2 cellular contexts compared by ENCODE assay signal in the genomic region with DNA sequence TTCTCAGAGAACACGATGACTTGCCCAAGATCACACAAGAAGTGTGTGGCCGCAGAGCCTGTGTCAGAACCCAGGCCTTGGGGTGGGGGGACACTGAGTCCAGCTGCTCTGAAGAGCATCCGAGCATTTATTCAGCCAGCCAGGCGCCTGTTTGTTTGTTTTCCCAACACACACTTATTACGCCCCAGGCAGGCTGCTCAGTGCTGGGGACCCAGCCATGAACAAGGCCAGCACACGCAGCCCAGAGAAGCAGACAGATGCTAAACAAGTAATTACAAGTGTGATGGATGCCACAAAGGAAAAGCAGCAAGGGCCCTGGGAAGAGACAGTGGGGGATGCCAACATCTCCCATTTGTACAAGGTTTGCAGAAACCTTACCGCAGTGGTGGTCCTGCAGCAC.
TF ChIP-seq lines count a peak whose summit lies in the region.

No MANE protein-coding gene starts in this region.

TF ChIP-seq in SK-N-SH, 30 proteins besides CTCF, POLR2A, EP300 and RAD21 (continued from another document):
- TF ChIP-seq, protein P1, sequence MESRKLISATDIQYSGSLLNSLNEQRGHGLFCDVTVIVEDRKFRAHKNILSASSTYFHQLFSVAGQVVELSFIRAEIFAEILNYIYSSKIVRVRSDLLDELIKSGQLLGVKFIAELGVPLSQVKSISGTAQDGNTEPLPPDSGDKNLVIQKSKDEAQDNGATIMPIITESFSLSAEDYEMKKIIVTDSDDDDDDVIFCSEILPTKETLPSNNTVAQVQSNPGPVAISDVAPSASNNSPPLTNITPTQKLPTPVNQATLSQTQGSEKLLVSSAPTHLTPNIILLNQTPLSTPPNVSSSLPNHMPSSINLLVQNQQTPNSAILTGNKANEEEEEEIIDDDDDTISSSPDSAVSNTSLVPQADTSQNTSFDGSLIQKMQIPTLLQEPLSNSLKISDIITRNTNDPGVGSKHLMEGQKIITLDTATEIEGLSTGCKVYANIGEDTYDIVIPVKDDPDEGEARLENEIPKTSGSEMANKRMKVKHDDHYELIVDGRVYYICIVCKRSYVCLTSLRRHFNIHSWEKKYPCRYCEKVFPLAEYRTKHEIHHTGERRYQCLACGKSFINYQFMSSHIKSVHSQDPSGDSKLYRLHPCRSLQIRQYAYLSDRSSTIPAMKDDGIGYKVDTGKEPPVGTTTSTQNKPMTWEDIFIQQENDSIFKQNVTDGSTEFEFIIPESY (IDR thresholded peaks at IDR 0.05; ENCODE audit: borderline replicate concordance, low read depth) = no peak
- TF ChIP-seq, protein P2, sequence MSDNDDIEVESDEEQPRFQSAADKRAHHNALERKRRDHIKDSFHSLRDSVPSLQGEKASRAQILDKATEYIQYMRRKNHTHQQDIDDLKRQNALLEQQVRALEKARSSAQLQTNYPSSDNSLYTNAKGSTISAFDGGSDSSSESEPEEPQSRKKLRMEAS (IDR thresholded peaks at IDR 0.05; ENCODE audit: low read depth) = no peak
- no peak for TF ChIP-seq YY1 (IDR thresholded peaks at IDR 0.05; ENCODE audit: low read depth)
- TF ChIP-seq RXRA (IDR thresholded peaks at IDR 0.05; ENCODE audit: borderline replicate concordance, low read depth) = no peak
- TF ChIP-seq, protein P3, sequence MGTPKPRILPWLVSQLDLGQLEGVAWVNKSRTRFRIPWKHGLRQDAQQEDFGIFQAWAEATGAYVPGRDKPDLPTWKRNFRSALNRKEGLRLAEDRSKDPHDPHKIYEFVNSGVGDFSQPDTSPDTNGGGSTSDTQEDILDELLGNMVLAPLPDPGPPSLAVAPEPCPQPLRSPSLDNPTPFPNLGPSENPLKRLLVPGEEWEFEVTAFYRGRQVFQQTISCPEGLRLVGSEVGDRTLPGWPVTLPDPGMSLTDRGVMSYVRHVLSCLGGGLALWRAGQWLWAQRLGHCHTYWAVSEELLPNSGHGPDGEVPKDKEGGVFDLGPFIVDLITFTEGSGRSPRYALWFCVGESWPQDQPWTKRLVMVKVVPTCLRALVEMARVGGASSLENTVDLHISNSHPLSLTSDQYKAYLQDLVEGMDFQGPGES (IDR thresholded peaks at IDR 0.05; ENCODE audit: low read depth, low read length) = no peak
- no peak for TF ChIP-seq POLR2AphosphoS5 (IDR thresholded peaks at IDR 0.05; ENCODE audit: low read depth, low read length)

TF ChIP-seq in SK-N-SH treated with all-trans-retinoic acid at 6 μM for 48 hours, 23 proteins besides CTCF, POLR2A, EP300 and RAD21 (continued from another document):
- TF ChIP-seq, protein P4, sequence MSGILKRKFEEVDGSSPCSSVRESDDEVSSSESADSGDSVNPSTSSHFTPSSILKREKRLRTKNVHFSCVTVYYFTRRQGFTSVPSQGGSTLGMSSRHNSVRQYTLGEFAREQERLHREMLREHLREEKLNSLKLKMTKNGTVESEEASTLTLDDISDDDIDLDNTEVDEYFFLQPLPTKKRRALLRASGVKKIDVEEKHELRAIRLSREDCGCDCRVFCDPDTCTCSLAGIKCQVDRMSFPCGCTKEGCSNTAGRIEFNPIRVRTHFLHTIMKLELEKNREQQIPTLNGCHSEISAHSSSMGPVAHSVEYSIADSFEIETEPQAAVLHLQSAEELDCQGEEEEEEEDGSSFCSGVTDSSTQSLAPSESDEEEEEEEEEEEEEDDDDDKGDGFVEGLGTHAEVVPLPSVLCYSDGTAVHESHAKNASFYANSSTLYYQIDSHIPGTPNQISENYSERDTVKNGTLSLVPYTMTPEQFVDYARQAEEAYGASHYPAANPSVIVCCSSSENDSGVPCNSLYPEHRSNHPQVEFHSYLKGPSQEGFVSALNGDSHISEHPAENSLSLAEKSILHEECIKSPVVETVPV (CRISPR knock-in tag; IDR thresholded peaks at IDR 0.05) = no peak
- TF ChIP-seq TOX (CRISPR knock-in tag; IDR thresholded peaks at IDR 0.05; ENCODE audit: borderline replicate concordance) (no peak), ZC3H10 (CRISPR knock-in tag; IDR thresholded peaks at IDR 0.05) (no peak), RARB (CRISPR knock-in tag; IDR thresholded peaks at IDR 0.05) (no peak), ISL1 (CRISPR knock-in tag; IDR thresholded peaks at IDR 0.05) (no peak), SNAI2 (CRISPR knock-in tag; IDR thresholded peaks at IDR 0.05) (no peak), ARNTL (CRISPR knock-in tag; IDR thresholded peaks at IDR 0.05; ENCODE audit: borderline replicate concordance, low read depth) (no peak), ZNF565 (CRISPR knock-in tag; conservative IDR thresholded peaks at IDR 0.05; ENCODE audit: low read depth) (no peak)
- TF ChIP-seq, protein P5, sequence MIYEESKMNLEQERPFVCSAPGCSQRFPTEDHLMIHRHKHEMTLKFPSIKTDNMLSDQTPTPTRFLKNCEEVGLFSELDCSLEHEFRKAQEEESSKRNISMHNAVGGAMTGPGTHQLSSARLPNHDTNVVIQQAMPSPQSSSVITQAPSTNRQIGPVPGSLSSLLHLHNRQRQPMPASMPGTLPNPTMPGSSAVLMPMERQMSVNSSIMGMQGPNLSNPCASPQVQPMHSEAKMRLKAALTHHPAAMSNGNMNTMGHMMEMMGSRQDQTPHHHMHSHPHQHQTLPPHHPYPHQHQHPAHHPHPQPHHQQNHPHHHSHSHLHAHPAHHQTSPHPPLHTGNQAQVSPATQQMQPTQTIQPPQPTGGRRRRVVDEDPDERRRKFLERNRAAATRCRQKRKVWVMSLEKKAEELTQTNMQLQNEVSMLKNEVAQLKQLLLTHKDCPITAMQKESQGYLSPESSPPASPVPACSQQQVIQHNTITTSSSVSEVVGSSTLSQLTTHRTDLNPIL (CRISPR knock-in tag; IDR thresholded peaks at IDR 0.05; ENCODE audit: low read depth) = no peak
